Comparison of ENCODE assay signal across 29 cellular contexts in genomic region chr10:24965051-24965450, GRCh38. TPM values are rescaled to one million over a fixed set of nuclear protein-coding genes. Genes with fewer than 3 reads are reported as not detected.
"Had no signal": no experiment of that assay in that cellular context is flagged by ENCODE, and none has a peak within 500 bp of the region (broad histone marks: within the 10 kb centered on the region; RNA-seq: fewer than 3 reads in every experiment).

No MANE protein-coding gene starts in this region.

- H3K9me3 ChIP-seq: esophagus squamous epithelium, gastrocnemius medialis, heart right ventricle, left lung, lower lobe of right lung, mucosa of descending colon had no signal

- H3K27me3 ChIP-seq: dorsolateral prefrontal cortex, esophagus squamous epithelium, gastrocnemius medialis, heart right ventricle, left lung had no signal

- H3K27ac ChIP-seq: coronary artery, esophagus squamous epithelium, gastrocnemius medialis, heart right ventricle, left lung, lower lobe of right lung had no signal

- H3K4me3 ChIP-seq: coronary artery, dorsolateral prefrontal cortex, esophagus squamous epithelium, gastrocnemius medialis, heart right ventricle, left lung, lower lobe of right lung, mucosa of descending colon had no signal

- FAIRE-seq: colon, endothelial cell of umbilical vein, islet of Langerhans, keratinocyte had no signal

- H3K36me3 ChIP-seq: esophagus squamous epithelium, gastrocnemius medialis, heart right ventricle, left lung, lower lobe of right lung had no signal

- DNase-seq: dermis blood vessel endothelial cell; dorsolateral prefrontal cortex; effector CD4-positive, alpha-beta T cell; effector memory CD4-positive, alpha-beta T cell; esophagus squamous epithelium; foreskin fibroblast; foreskin melanocyte; gastrocnemius medialis; glutamatergic neuron; head of caudate nucleus; heart right ventricle; hippocampal formation; left cardiac atrium; left lung; left ventricle myocardium superior; lower lobe of right lung; mesenchymal stem cell; mucosa of descending colon; naive B cell had no signal

- ATAC-seq: gastrocnemius medialis, heart right ventricle, left cardiac atrium, left lung, left ventricle myocardium superior, lower lobe of right lung, mucosa of descending colon had no signal

- H3K4me1 ChIP-seq: gastrocnemius medialis, left lung, lower lobe of right lung had no signal

RNA-seq across cellular contexts. Expression of gene ENKUR, which starts 50.9 kb away (rescaled TPM):
- total RNA-seq: epithelial cell of proximal tubule, gastrocnemius medialis, glomerular endothelial cell, heart right ventricle, left cardiac atrium, left ventricle myocardium superior, lower leg skin, mesenteric fat pad, myocyte had no signal
